ENCODE assay signal across 1 cellular context in the genomic region with DNA sequence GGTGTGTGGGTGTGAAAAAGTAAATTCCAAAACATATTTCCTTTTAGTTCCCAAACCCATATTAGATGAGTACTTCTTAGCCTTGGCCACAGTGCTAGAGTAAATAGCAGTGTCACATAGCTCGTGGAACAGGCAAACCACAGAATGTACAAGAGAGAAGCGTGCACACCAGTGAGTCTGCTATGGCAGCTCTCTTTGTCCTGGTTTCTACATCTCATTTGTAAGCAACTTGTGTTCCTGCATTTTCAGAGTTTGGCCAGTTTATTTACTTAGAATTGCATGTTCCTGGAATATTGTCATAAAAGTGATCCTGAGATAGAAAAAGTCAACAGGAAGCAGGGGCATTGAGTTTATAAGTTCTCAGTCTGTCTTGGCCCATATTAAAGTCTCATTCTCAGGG.
A peak's percentile ranks its signal among the peaks of the same experiment; 100 is the strongest.
TF ChIP-seq lines count a peak whose summit lies in the region.

No MANE protein-coding gene starts in this region.

TF ChIP-seq in HepG2, 621 proteins besides CTCF, POLR2A, EP300 and RAD21 (continued from another document):
- TF ChIP-seq GATAD2A (CRISPR knock-in tag; IDR thresholded peaks at IDR 0.05) (peak; percentile 74), CREB1 (IDR thresholded peaks at IDR 0.05) (no peak), CREB1 (CRISPR knock-in tag; IDR thresholded peaks at IDR 0.05) (peak; percentile 71)
